27 cellular contexts compared by ENCODE assay signal in the genomic region with DNA sequence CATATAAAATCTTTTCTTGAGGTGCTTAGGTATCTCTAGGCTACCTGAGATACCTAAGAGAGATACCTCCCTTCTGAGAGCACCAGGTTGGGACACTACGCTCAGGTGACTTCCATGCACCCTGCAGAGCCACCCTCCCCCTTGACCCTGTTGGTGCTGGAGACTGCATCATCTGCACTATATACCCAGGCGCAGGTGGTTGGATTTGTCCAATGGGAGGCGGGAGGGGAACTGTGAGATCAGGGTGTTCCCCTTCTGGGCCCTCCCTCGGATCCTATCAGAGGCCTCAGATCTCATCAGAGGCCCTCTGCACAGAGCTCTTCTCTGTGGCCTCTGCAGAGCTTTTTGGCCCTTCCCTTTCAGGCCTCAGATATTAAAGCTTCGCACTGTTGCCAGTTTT.
"Had no signal": no experiment of that assay in that cellular context is flagged by ENCODE, and none has a peak within 500 bp of the region (broad histone marks: within the 10 kb centered on the region; RNA-seq: fewer than 3 reads in every experiment).

No MANE protein-coding gene starts in this region.

- H3K27ac ChIP-seq: neural progenitor cell, ovary, parathyroid adenoma, right lobe of liver, sigmoid colon, stomach, thoracic aorta, thyroid gland, tibial nerve, upper lobe of left lung, vagina had no signal

- H3K27me3 ChIP-seq: neural progenitor cell, ovary, right lobe of liver, sigmoid colon, stomach, thyroid gland, tibial nerve, upper lobe of left lung, vagina had no signal

- H3K4me1 ChIP-seq: neural progenitor cell, parathyroid adenoma, right lobe of liver had no signal

- H3K79me2 ChIP-seq: parathyroid adenoma had no signal

- H3K4me2 ChIP-seq: neural progenitor cell had no signal

- H3K4me3 ChIP-seq: neural progenitor cell, ovary, psoas muscle, right lobe of liver, sigmoid colon, stomach, thoracic aorta, thyroid gland, tibial nerve, upper lobe of left lung, vagina had no signal

- H3K9me3 ChIP-seq: ovary, psoas muscle, right lobe of liver, sigmoid colon, stomach, thoracic aorta, thyroid gland, tibial nerve, upper lobe of left lung, vagina had no signal

- H2AFZ ChIP-seq: neural progenitor cell, parathyroid adenoma had no signal

- ATAC-seq: natural killer cell; right cardiac atrium; right lobe of liver; stimulated activated memory B cell treated with anti-CD40 and anti-IgM and Interleukin-4, amounts not matched to agents 10 μg/mL and 1 μg/mL and 100 μg/mL, for 72 hours; stimulated activated naive CD8-positive, alpha-beta T cell treated with anti-CD3 and anti-CD28 coated beads, Interleukin-15, Interleukin-2, amounts not matched to agents 100 U/mL and 50 U/mL, for 24 hours had no signal

- DNase-seq: natural killer cell; occipital lobe; ovary; right cardiac atrium; right lobe of liver; sigmoid colon; small intestine; stimulated activated CD4-positive, alpha-beta T cell treated with anti-CD3 and anti-CD28 coated beads, Interleukin-12 subunit alpha, Interleukin-12 subunit beta, amount 100 ng/mL, for 4 hours; stimulated activated CD4-positive, alpha-beta T cell treated with anti-CD3 and anti-CD28 coated beads, Interleukin-1b, Interleukin-23, amount 100 ng/mL, for 48 hours; stimulated activated CD4-positive, alpha-beta T cell treated with anti-CD3 and anti-CD28 coated beads, Interleukin-4, amount 100 ng/mL, for 1 hour; stimulated activated CD4-positive, alpha-beta T cell treated with anti-CD3 and anti-CD28 coated beads, Interleukin-4, amount 100 ng/mL, for 4 hours; stimulated activated CD8-positive, alpha-beta memory T cell treated with anti-CD3 and anti-CD28 coated beads, Interleukin-4, amount 100 ng/mL, for 48 hours; stimulated activated naive CD4-positive, alpha-beta T cell; stimulated activated naive CD8-positive, alpha-beta T cell treated with anti-CD3 and anti-CD28 coated beads, Interleukin-15, Interleukin-2, amounts not matched to agents 100 U/mL and 50 U/mL, for 24 hours; stomach; thyroid gland; trophoblast cell; upper lobe of left lung had no signal

- H3K36me3 Mint-ChIP-seq: natural killer cell; neural progenitor cell; stimulated activated memory B cell treated with anti-CD40 and anti-IgM and Interleukin-4, amounts not matched to agents 10 μg/mL and 1 μg/mL and 100 μg/mL, for 72 hours had no signal

- H3K9ac ChIP-seq: neural progenitor cell, parathyroid adenoma had no signal

- H3K4me3 Mint-ChIP-seq: natural killer cell; nephron; neural progenitor cell; stimulated activated memory B cell treated with anti-CD40 and anti-IgM and Interleukin-4, amounts not matched to agents 10 μg/mL and 1 μg/mL and 100 μg/mL, for 72 hours had no signal

- H3K27ac Mint-ChIP-seq: natural killer cell; nephron; progenitor cell of endocrine pancreas; stimulated activated memory B cell treated with anti-CD40 and anti-IgM and Interleukin-4, amounts not matched to agents 10 μg/mL and 1 μg/mL and 100 μg/mL, for 72 hours had no signal

- H3K36me3 ChIP-seq: neural progenitor cell, ovary, right lobe of liver, sigmoid colon, stomach, thoracic aorta, thyroid gland, tibial nerve, upper lobe of left lung, vagina had no signal

- H3K9me3 Mint-ChIP-seq: natural killer cell; nephron; stimulated activated memory B cell treated with anti-CD40 and anti-IgM and Interleukin-4, amounts not matched to agents 10 μg/mL and 1 μg/mL and 100 μg/mL, for 72 hours had no signal

- H3K4me1 Mint-ChIP-seq: natural killer cell; stimulated activated memory B cell treated with anti-CD40 and anti-IgM and Interleukin-4, amounts not matched to agents 10 μg/mL and 1 μg/mL and 100 μg/mL, for 72 hours had no signal
